Comparison of ENCODE assay signal across 1 cellular context in genomic region chr19:3984908-3985642, GRCh38.
A peak's percentile ranks its signal among the peaks of the same experiment; 100 is the strongest.
TF ChIP-seq lines count a peak whose summit lies in the region.

TSS of gene EEF2 (minus strand) at chr19:3985463. CDS start at chr19:3985380, 83 bp downstream.

TF ChIP-seq in K562, 482 proteins besides CTCF, POLR2A, EP300 and RAD21 (continued from another document and continues in another):
- TF ChIP-seq MGA (IDR thresholded peaks at IDR 0.05) (no peak), ARID2 (IDR thresholded peaks at IDR 0.05) (no peak), CREB3 (tag; conservative IDR thresholded peaks at IDR 0.05; ENCODE audit: low read depth) (no peak), ZNF316 (IDR thresholded peaks at IDR 0.05) (peak; percentile 89), REST (CRISPR knock-in tag; IDR thresholded peaks at IDR 0.05; ENCODE audit: low read depth) (peak; percentile 65; the same call in 1 of the 2 replicates), ERF (CRISPR knock-in tag; IDR thresholded peaks at IDR 0.05) (peak; percentile 82; the same call in 1 of the 2 replicates), ZNF12 (CRISPR knock-in tag; IDR thresholded peaks at IDR 0.05) (peak; percentile 82; the same call in 1 of the 2 replicates), ZNF830 (CRISPR knock-in tag; IDR thresholded peaks at IDR 0.05) (no peak), ZHX1 (conservative IDR thresholded peaks at IDR 0.05; ENCODE audit: low read length) (no peak), CGGBP1 (CRISPR knock-in tag; IDR thresholded peaks at IDR 0.05) (peak; percentile 60; the same call in 1 of the 2 replicates), OTX1 (CRISPR knock-in tag; IDR thresholded peaks at IDR 0.05) (no peak; the same call in 1 of the 2 replicates), ZNF518B (CRISPR knock-in tag; IDR thresholded peaks at IDR 0.05) (no peak), E2F3 (CRISPR knock-in tag; IDR thresholded peaks at IDR 0.05) (no peak), XRCC3 (IDR thresholded peaks at IDR 0.05) (no peak), THRAP3 (IDR thresholded peaks at IDR 0.05; ENCODE audit: borderline replicate concordance) (no peak), DNMT1 (IDR thresholded peaks at IDR 0.05) (no peak), MCM2 (IDR thresholded peaks at IDR 0.05; ENCODE audit: low read depth) (no peak), ELF2 (CRISPR knock-in tag; IDR thresholded peaks at IDR 0.05) (no peak; the same call in 1 of the 2 replicates), ZNF764 (CRISPR knock-in tag; IDR thresholded peaks at IDR 0.05; ENCODE audit: low read depth) (no peak), ZNF696 (CRISPR knock-in tag; conservative IDR thresholded peaks at IDR 0.05) (no peak), COPS2 (conservative IDR thresholded peaks at IDR 0.05) (no peak), JUN (IDR thresholded peaks at IDR 0.05; ENCODE audit: borderline replicate concordance, low read depth, low read length) (peak; percentile 83), JUN (CRISPR knock-in tag; IDR thresholded peaks at IDR 0.05; ENCODE audit: borderline replicate concordance) (peak; percentile 88), RUNX1 (IDR thresholded peaks at IDR 0.05; ENCODE audit: low read depth) (no peak), LCOR (CRISPR knock-in tag; IDR thresholded peaks at IDR 0.05) (peak; percentile 69), MTA1 (IDR thresholded peaks at IDR 0.05; ENCODE audit: borderline replicate concordance) (no peak), POLR2H (tag; IDR thresholded peaks at IDR 0.05; ENCODE audit: low read depth) (peak; percentile 98), U2AF2 (optimal IDR thresholded peaks at IDR 0.05; ENCODE audit: low read depth, low read length) (no peak), WHSC1 (IDR thresholded peaks at IDR 0.05; ENCODE audit: low read length) (no peak), NCOA2 (IDR thresholded peaks at IDR 0.05; ENCODE audit: partially characterized antibody in 2 of 2) (no peak), MYNN (IDR thresholded peaks at IDR 0.05) (no peak), MYNN (CRISPR knock-in tag; IDR thresholded peaks at IDR 0.05) (no peak), STAT6 (CRISPR knock-in tag; IDR thresholded peaks at IDR 0.05) (peak; percentile 35; the same call in 1 of the 2 replicates), SNIP1 (IDR thresholded peaks at IDR 0.05; ENCODE audit: low read depth) (no peak)
